In the genomic region with DNA sequence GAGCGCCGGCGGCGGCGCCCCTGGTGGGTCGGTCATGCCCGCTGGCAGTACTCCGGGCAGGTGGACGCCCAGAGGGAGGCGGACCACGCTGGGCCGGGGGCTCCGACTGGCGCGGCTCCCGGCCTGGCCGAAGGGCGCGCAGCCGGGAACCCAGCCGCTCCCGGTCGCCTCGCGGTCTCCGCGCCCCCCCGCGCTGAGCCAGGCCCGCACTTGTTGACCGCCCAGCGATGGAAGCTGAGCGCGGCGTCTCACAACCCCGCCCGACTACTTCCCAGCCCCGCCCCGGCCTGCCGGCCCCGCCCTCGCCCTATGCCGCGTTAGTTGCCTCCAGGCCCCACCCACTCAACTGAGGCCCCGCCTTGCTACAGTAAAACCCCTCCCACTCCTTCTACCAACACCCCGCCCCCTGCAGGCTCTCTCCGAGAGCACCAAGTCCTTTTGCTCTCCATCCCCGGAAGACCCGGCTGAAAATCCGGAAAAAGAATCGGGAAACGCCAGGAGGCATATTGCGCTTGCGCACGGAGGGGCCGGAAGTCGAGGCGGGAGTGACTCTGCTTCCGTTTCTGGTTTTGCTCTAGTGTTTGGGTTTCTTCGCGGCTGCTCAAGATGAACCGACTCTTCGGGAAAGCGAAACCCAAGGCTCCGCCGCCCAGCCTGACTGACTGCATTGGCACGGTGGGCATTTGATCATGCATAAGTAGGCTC, we compare ENCODE assay signal across 8 cellular contexts. TPM values are rescaled to one million over a fixed set of nuclear protein-coding genes. Genes with fewer than 3 reads are reported as not detected.
A peak's percentile ranks its signal among the peaks of the same experiment; 100 is the strongest.
DNase-seq lines count a peak whose midpoint lies in the region; ATAC-seq and TF ChIP-seq lines count a peak whose summit lies in the region.

A gene (minus strand): TSS at position 236 of the 705 bp plus-strand sequence.
A gene (plus strand): TSS at position 577 of the 705 bp plus-strand sequence. CDS start 30 bp downstream, at position 607.

- peak within 1 kb of the TSS; percentile 69 for H3K27ac ChIP-seq in temporal lobe (ENCODE audit: low read depth, low read length)

- peak; percentile 86 for ATAC-seq in HG02610 (IDR thresholded peaks at IDR 0.05; ENCODE audit: unreplicated experiment)
- peak; percentile 88 to 92 for ATAC-seq in activated naive CD4-positive, alpha-beta T cell treated with anti-CD3 and anti-CD28 coated beads, Interleukin-2, amount 50 U/mL, for 72 hours

- DNase-seq in GM10266 (ENCODE audit: extremely low spot score): peak; percentile 98
- DNase-seq in NCI-H1092 treated with DMSO at 0.1 percent for 48 hours (lab: John Stamatoyannopoulos, UW): peak; percentile 100
- DNase-seq in SKM-1 (lab: John Stamatoyannopoulos, UW; ENCODE audit: unreplicated experiment): peak; percentile 99
- peak; percentile 99 for DNase-seq in activated naive CD4-positive, alpha-beta T cell treated with anti-CD3 and anti-CD28 coated beads, Interleukin-2, amount 50 U/mL, for 72 hours (ENCODE audit: low spot score in 2 of 2)
- DNase-seq in glomerular endothelial cell (ENCODE audit: extremely low read depth, low read depth, low spot score): peak; percentile 93
- peak; percentile 99 for DNase-seq in occipital lobe (lab: John Stamatoyannopoulos, UW)

- H3K27ac Mint-ChIP-seq in activated naive CD4-positive, alpha-beta T cell treated with anti-CD3 and anti-CD28 coated beads, Interleukin-2, amount 50 U/mL, for 72 hours: peak within 1 kb of the TSS; percentile 98 to 99

- peaks cover 56 to 60% of the 10 kb centered on the region in 2 donors for H3K36me3 Mint-ChIP-seq in activated naive CD4-positive, alpha-beta T cell treated with anti-CD3 and anti-CD28 coated beads, Interleukin-2, amount 50 U/mL, for 72 hours

- TF ChIP-seq CTCF in GM10266 (IDR thresholded peaks at IDR 0.05; ENCODE audit: control insufficient read depth, insufficient read depth, low read depth, missing control alignments): no peak

- no peaks in the 10 kb centered on the region for H3K9me3 Mint-ChIP-seq in activated naive CD4-positive, alpha-beta T cell treated with anti-CD3 and anti-CD28 coated beads, Interleukin-2, amount 50 U/mL, for 72 hours

RNA-seq across cellular contexts. Expression of the first gene that starts in this region (rescaled TPM):
- 10 to 100 TPM; 35.4 to 82.9 TPM for total RNA-seq in activated naive CD4-positive, alpha-beta T cell treated with anti-CD3 and anti-CD28 coated beads, Interleukin-2, amount 50 U/mL, for 72 hours
- total RNA-seq in glomerular endothelial cell (46.4 and 53.4 TPM in 2 replicates), occipital lobe (26.7 TPM), temporal lobe (36.6 TPM)

RNA-seq across cellular contexts. Expression of the second gene that starts in this region (rescaled TPM):
- 100 to 1,000 TPM; 115 to 123 TPM for total RNA-seq in activated naive CD4-positive, alpha-beta T cell treated with anti-CD3 and anti-CD28 coated beads, Interleukin-2, amount 50 U/mL, for 72 hours
- 56.5 and 64.9 TPM in 2 replicates for total RNA-seq in glomerular endothelial cell
- total RNA-seq in occipital lobe: 92.8 TPM
- 85.6 TPM for total RNA-seq in temporal lobe

Comparison
In these comparisons a context has a peak if more than half of its experiments do, and no peak if none do; other contexts are left out.
1. Peak in every context shown above with its lines: DNase-seq, ATAC-seq and H3K27ac ChIP-seq.